In genomic region chr17:46928472-46929261, GRCh38 we compare ENCODE assay signal across 20 cellular contexts. TPM values are rescaled to one million over a fixed set of nuclear protein-coding genes. Genes with fewer than 3 reads are reported as not detected.
DNase-seq lines count a peak whose midpoint lies in the region; ATAC-seq and TF ChIP-seq lines count a peak whose summit lies in the region.
"Had no signal": no experiment of that assay in that cellular context is flagged by ENCODE, and none has a peak within 500 bp of the region (broad histone marks: within the 10 kb centered on the region; RNA-seq: fewer than 3 reads in every experiment).

No MANE protein-coding gene starts in this region.

- CTCF ChIA-PET in WTC11 (lab: Charles Lee), result no interaction called here

- no peaks in the 10 kb centered on the region for H3K9me3 Mint-ChIP-seq in activated naive CD8-positive, alpha-beta T cell (ENCODE audit: low read depth)
- no peaks in the 10 kb centered on the region for H3K9me3 Mint-ChIP-seq in activated naive CD8-positive, alpha-beta T cell treated with anti-CD3 and anti-CD28 coated beads for 36 hours
- no peaks in the 10 kb centered on the region for H3K9me3 Mint-ChIP-seq in WTC11
- no peaks in the 10 kb centered on the region for H3K9me3 Mint-ChIP-seq in stimulated activated effector memory CD8-positive, alpha-beta T cell treated with anti-CD3 and anti-CD28 coated beads, Interleukin-12 subunit alpha, Interleukin-12 subunit beta, amount 100 ng/mL, for 72 hours
- H3K9me3 Mint-ChIP-seq: CD14-positive monocyte; stimulated activated naive CD8-positive, alpha-beta T cell treated with anti-CD3 and anti-CD28 coated beads, Interleukin-15, Interleukin-2, amounts not matched to agents 100 ng/mL and 50 ng/mL, for 24 hours had no signal

- H3K4me3 Mint-ChIP-seq in activated naive CD8-positive, alpha-beta T cell, result peak overlapping the region; percentile 3
- H3K4me3 Mint-ChIP-seq in activated naive CD8-positive, alpha-beta T cell treated with anti-CD3 and anti-CD28 coated beads for 36 hours, result no peak overlapping the region
- H3K4me3 Mint-ChIP-seq in WTC11, result no peak overlapping the region
- H3K4me3 Mint-ChIP-seq in stimulated activated effector memory CD8-positive, alpha-beta T cell treated with anti-CD3 and anti-CD28 coated beads, Interleukin-12 subunit alpha, Interleukin-12 subunit beta, amount 100 ng/mL, for 72 hours, result no peak overlapping the region
- H3K4me3 Mint-ChIP-seq: CD14-positive monocyte; stimulated activated naive CD8-positive, alpha-beta T cell treated with anti-CD3 and anti-CD28 coated beads, Interleukin-15, Interleukin-2, amounts not matched to agents 100 ng/mL and 50 ng/mL, for 24 hours had no signal

- TF ChIP-seq CTCF in WTC11 (IDR thresholded peaks at IDR 0.05), result no peak

- no peak overlapping the region for H3K27ac Mint-ChIP-seq in activated naive CD8-positive, alpha-beta T cell
- H3K27ac Mint-ChIP-seq in activated naive CD8-positive, alpha-beta T cell treated with anti-CD3 and anti-CD28 coated beads for 36 hours, result no peak overlapping the region
- H3K27ac Mint-ChIP-seq in WTC11, result peak overlapping the region; percentile 28; the same call in 1 of the 2 replicates
- H3K27ac Mint-ChIP-seq in stimulated activated effector memory CD8-positive, alpha-beta T cell treated with anti-CD3 and anti-CD28 coated beads, Interleukin-12 subunit alpha, Interleukin-12 subunit beta, amount 100 ng/mL, for 72 hours, result peak overlapping the region; percentile 43
- H3K27ac Mint-ChIP-seq: CD14-positive monocyte; stimulated activated naive CD8-positive, alpha-beta T cell treated with anti-CD3 and anti-CD28 coated beads, Interleukin-15, Interleukin-2, amounts not matched to agents 100 ng/mL and 50 ng/mL, for 24 hours had no signal

- H3K4me1 Mint-ChIP-seq in activated naive CD8-positive, alpha-beta T cell (ENCODE audit: low read depth), result peaks cover 51% of the 10 kb centered on the region
- H3K4me1 Mint-ChIP-seq in activated naive CD8-positive, alpha-beta T cell treated with anti-CD3 and anti-CD28 coated beads for 36 hours, result peaks cover 46% of the 10 kb centered on the region
- H3K4me1 Mint-ChIP-seq in WTC11, result peaks cover 6% of the 10 kb centered on the region
- peaks cover 52% of the 10 kb centered on the region for H3K4me1 Mint-ChIP-seq in stimulated activated effector memory CD8-positive, alpha-beta T cell treated with anti-CD3 and anti-CD28 coated beads, Interleukin-12 subunit alpha, Interleukin-12 subunit beta, amount 100 ng/mL, for 72 hours

- no peaks in the 10 kb centered on the region for H3K36me3 Mint-ChIP-seq in activated naive CD8-positive, alpha-beta T cell
- peaks cover 17% of the 10 kb centered on the region for H3K36me3 Mint-ChIP-seq in activated naive CD8-positive, alpha-beta T cell treated with anti-CD3 and anti-CD28 coated beads for 36 hours
- H3K36me3 Mint-ChIP-seq in WTC11, result peaks cover 34% of the 10 kb centered on the region
- peaks cover 52% of the 10 kb centered on the region for H3K36me3 Mint-ChIP-seq in stimulated activated effector memory CD8-positive, alpha-beta T cell treated with anti-CD3 and anti-CD28 coated beads, Interleukin-12 subunit alpha, Interleukin-12 subunit beta, amount 100 ng/mL, for 72 hours

- ATAC-seq in WTC11 (no peak), GM19035 (IDR thresholded peaks at IDR 0.05; ENCODE audit: unreplicated experiment) (no peak), GM18861 (IDR thresholded peaks at IDR 0.05; ENCODE audit: unreplicated experiment) (no peak)
- ATAC-seq in stimulated activated effector memory CD8-positive, alpha-beta T cell treated with anti-CD3 and anti-CD28 coated beads, Interleukin-12 subunit alpha, Interleukin-12 subunit beta, amount 100 ng/mL, for 72 hours, result no peak
- ATAC-seq: body of pancreas had no signal

- DNase-seq in activated naive CD8-positive, alpha-beta T cell treated with anti-CD3 and anti-CD28 coated beads for 36 hours, result no peak
- DNase-seq in WTC11 (ENCODE audit: low spot score) (no peak), islet precursor cell (peak; percentile 67), NCI-H1436 (lab: John Stamatoyannopoulos, UW) (no peak)
- no peak for DNase-seq in stimulated activated effector memory CD8-positive, alpha-beta T cell treated with anti-CD3 and anti-CD28 coated beads, Interleukin-12 subunit alpha, Interleukin-12 subunit beta, amount 100 ng/mL, for 72 hours (ENCODE audit: low spot score in 2 of 2)
- DNase-seq: ACHN; activated CD4-positive, alpha-beta T cell treated with anti-CD3 and anti-CD28 coated beads for 1 hour; body of pancreas; DND-41; NCI-H2029; NCI-H510A; SIG-M5 had no signal

- POLR2A ChIA-PET in WTC11 (lab: Charles Lee), result no interaction called here

- H3K27me3 Mint-ChIP-seq in activated naive CD8-positive, alpha-beta T cell, result no peaks in the 10 kb centered on the region
- no peaks in the 10 kb centered on the region for H3K27me3 Mint-ChIP-seq in activated naive CD8-positive, alpha-beta T cell treated with anti-CD3 and anti-CD28 coated beads for 36 hours
- H3K27me3 Mint-ChIP-seq in WTC11 (ENCODE audit: low read depth), result no peaks in the 10 kb centered on the region
- H3K27me3 Mint-ChIP-seq: stimulated activated naive CD8-positive, alpha-beta T cell treated with anti-CD3 and anti-CD28 coated beads, Interleukin-15, Interleukin-2, amounts not matched to agents 100 ng/mL and 50 ng/mL, for 24 hours had no signal

TF ChIP-seq in WTC11, 78 proteins besides CTCF, POLR2A, EP300 and RAD21 (continues in another document):
- TF ChIP-seq RORB (CRISPR knock-in tag; IDR thresholded peaks at IDR 0.05) (no peak), PRDM15 (CRISPR knock-in tag; IDR thresholded peaks at IDR 0.05) (no peak), JAZF1 (CRISPR knock-in tag; IDR thresholded peaks at IDR 0.05) (no peak)
- TF ChIP-seq, protein P1, sequence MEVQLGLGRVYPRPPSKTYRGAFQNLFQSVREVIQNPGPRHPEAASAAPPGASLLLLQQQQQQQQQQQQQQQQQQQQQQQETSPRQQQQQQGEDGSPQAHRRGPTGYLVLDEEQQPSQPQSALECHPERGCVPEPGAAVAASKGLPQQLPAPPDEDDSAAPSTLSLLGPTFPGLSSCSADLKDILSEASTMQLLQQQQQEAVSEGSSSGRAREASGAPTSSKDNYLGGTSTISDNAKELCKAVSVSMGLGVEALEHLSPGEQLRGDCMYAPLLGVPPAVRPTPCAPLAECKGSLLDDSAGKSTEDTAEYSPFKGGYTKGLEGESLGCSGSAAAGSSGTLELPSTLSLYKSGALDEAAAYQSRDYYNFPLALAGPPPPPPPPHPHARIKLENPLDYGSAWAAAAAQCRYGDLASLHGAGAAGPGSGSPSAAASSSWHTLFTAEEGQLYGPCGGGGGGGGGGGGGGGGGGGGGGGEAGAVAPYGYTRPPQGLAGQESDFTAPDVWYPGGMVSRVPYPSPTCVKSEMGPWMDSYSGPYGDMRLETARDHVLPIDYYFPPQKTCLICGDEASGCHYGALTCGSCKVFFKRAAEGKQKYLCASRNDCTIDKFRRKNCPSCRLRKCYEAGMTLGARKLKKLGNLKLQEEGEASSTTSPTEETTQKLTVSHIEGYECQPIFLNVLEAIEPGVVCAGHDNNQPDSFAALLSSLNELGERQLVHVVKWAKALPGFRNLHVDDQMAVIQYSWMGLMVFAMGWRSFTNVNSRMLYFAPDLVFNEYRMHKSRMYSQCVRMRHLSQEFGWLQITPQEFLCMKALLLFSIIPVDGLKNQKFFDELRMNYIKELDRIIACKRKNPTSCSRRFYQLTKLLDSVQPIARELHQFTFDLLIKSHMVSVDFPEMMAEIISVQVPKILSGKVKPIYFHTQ (CRISPR knock-in tag; IDR thresholded peaks at IDR 0.05), result no peak
- TF ChIP-seq, protein P2, sequence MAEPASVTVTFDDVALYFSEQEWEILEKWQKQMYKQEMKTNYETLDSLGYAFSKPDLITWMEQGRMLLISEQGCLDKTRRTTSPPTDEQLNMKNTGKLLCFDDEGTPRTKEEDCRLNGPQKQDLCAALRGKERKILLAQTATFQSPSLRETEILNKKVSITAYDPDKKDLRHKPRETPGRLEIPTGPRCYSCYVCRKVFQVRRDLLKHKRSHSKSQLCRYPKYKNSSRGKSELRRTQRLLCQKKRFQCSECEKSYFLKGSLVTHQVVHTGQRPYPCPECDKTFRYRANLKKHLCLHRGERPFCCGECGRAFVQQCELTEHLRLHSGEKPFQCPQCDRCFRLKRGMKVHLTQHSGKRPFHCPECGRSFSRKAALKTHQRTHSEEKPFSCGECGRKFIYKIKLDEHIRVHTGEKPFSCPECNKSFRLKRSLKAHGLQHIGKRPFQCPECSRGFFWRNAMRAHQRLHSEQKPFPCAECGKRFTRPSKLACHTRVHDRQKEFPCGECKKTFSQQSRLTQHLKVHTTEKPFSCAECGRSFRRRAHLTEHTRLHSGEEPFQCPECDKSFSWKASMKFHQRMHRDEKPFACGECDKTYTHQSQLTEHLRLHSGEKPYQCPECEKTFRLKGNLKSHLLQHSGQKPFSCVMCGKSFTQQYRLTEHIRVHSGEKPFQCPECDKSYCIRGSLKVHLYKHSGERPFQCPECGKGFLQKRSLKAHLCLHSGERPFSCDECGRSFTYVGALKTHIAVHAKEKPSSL (CRISPR knock-in tag; conservative IDR thresholded peaks at IDR 0.05), result no peak

RNA-seq across cellular contexts. Expression of gene GOSR2, which starts 5.7 kb away (rescaled TPM):
- 10 to 100 TPM; 46.2 to 49.5 TPM for total RNA-seq in activated naive CD8-positive, alpha-beta T cell treated with anti-CD3 and anti-CD28 coated beads for 36 hours
- total RNA-seq in WTC11 (2021), result 37.6 to 45.8 TPM (median 40.1 TPM) in 3 replicates

RNA-seq across cellular contexts. Expression of gene RPRML, which starts 50.4 kb away (rescaled TPM):
- total RNA-seq in activated naive CD8-positive, alpha-beta T cell treated with anti-CD3 and anti-CD28 coated beads for 36 hours, result not detected
- 3.1 to 4.9 TPM (median 4.7 TPM) in 3 replicates for total RNA-seq in WTC11 (2021)
- total RNA-seq: epithelial cell of proximal tubule, glomerular endothelial cell, urinary bladder had no signal

Comparison
In these comparisons a context has a peak if more than half of its experiments do, and no peak if none do; other contexts are left out.
1. H3K27ac Mint-ChIP-seq: peak in WTC11 (single experiment) and stimulated activated effector memory CD8-positive, alpha-beta T cell treated with anti-CD3 and anti-CD28 coated beads, Interleukin-12 subunit alpha, Interleukin-12 subunit beta, amount 100 ng/mL, for 72 hours (single experiment); none in activated naive CD8-positive, alpha-beta T cell (single experiment) and activated naive CD8-positive, alpha-beta T cell treated with anti-CD3 and anti-CD28 coated beads for 36 hours (single experiment).